ENCODE assay signal across 11 cellular contexts in genomic region chr6:168793649-168794048, GRCh38.
"Had no signal": no experiment of that assay in that cellular context is flagged by ENCODE, and none has a peak within 500 bp of the region (broad histone marks: within the 10 kb centered on the region; RNA-seq: fewer than 3 reads in every experiment).

No MANE protein-coding gene starts in this region.

- H3K9me3 ChIP-seq: HAP-1 had no signal

- H3K36me3 ChIP-seq: HAP-1 had no signal

- H3K4me1 Mint-ChIP-seq: GM23338, H9 had no signal

- H3K4me2 ChIP-seq: GM23338 had no signal

- ATAC-seq: GM23338, HCT116 had no signal

- FAIRE-seq: H1, H54 had no signal

- DNase-seq: GM23248, GOT3, H7, H9, HCEC 1CT, HFFc6 had no signal

- H3K4me1 ChIP-seq: HAP-1 had no signal

- H3K4me3 ChIP-seq: GM23248, GM23338, HAP-1 had no signal

- H2AFZ ChIP-seq: GM23248 had no signal

- H3K4me3 Mint-ChIP-seq: GM23338, H9, HFFc6 had no signal

- H3K27ac Mint-ChIP-seq: GM23338, HFFc6 had no signal

- H3K9ac ChIP-seq: GM23248 had no signal

- H3K27ac ChIP-seq: GM23248 had no signal
